8 cellular contexts compared by ENCODE assay signal in the genomic region with DNA sequence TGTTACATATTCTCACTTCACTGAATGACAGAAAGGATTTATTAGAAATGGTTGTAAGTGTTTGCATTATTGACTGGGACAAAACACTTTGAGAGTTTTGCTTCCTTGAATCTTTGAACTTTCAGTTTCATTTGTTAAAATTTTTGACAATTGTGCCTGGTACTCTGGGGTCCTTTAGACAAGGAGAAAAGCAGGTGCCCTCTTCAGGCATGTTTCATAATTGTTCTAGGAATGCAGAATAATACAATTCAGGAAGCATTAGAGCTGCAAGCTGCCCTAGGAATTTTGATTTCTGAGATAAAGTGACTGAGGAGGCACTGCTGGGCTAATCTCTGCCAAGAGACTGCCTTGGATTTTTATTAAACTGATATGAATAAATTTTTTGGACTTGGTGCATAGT. TPM values are rescaled to one million over a fixed set of nuclear protein-coding genes. Genes with fewer than 3 reads are reported as not detected.
DNase-seq lines count a peak whose midpoint lies in the region; ATAC-seq, FAIRE-seq and TF ChIP-seq lines count a peak whose summit lies in the region.

No MANE protein-coding gene starts in this region.

- no peaks in the 10 kb centered on the region for H3K9me2 ChIP-seq in PC-3 (replicated peaks; ENCODE audit: low read length)

- DNase-seq in activated CD4-positive, alpha-beta T cell treated with anti-CD3 and anti-CD28 coated beads for 36 hours = no peak
- no peak for DNase-seq in activated CD4-positive, alpha-beta T cell treated with anti-CD3 and anti-CD28 coated beads, Interleukin-2, amount 50 U/mL, for 48 hours
- peak; percentile 71 for DNase-seq in PC-3
- no peak for DNase-seq in H1 (ENCODE audit: low read depth in 1 of 2, low spot score in 2 of 2)
- DNase-seq in nephron progenitor cell = no peak
- no peak for DNase-seq in 8988T
- DNase-seq in stimulated activated naive CD8-positive, alpha-beta T cell treated with anti-CD3 and anti-CD28 coated beads, Interleukin-15, Interleukin-2, amounts not matched to agents 100 U/mL and 50 U/mL, for 24 hours = no peak

- no peaks in the 10 kb centered on the region for H3F3A ChIP-seq in PC-3 (ENCODE audit: low read length, unreplicated experiment)

- TSS peak; percentile 3 for BruUV-seq in PC-3 (replicated peaks; lab: Mats Ljungman, UMichigan)

- H3K23me2 ChIP-seq in H1 (ENCODE audit: low read depth, low read length) = no peaks in the 10 kb centered on the region

- H4K8ac ChIP-seq in H1 (ENCODE audit: extremely low read depth, insufficient read depth, low read length) = no peak overlapping the region

- H3K27me3 Mint-ChIP-seq in activated CD4-positive, alpha-beta T cell treated with anti-CD3 and anti-CD28 coated beads for 36 hours = no peaks in the 10 kb centered on the region
- no peaks in the 10 kb centered on the region for H3K27me3 Mint-ChIP-seq in nephron progenitor cell (ENCODE audit: low read depth, poor library complexity)

- peak overlapping the region; percentile 70 for H3K27ac Mint-ChIP-seq in activated CD4-positive, alpha-beta T cell treated with anti-CD3 and anti-CD28 coated beads for 36 hours
- H3K27ac Mint-ChIP-seq in nephron progenitor cell = peak overlapping the region; percentile 69

- H4K91ac ChIP-seq in H1 (replicated peaks; ENCODE audit: insufficient read length, low read length) = no peak overlapping the region

- no peak for FAIRE-seq in H1 (lab: Jason Lieb, UNC)

- H3K36me3 Mint-ChIP-seq in activated CD4-positive, alpha-beta T cell treated with anti-CD3 and anti-CD28 coated beads for 36 hours (ENCODE audit: low read depth) = peaks cover 43% of the 10 kb centered on the region
- H3K36me3 Mint-ChIP-seq in nephron progenitor cell (ENCODE audit: low read depth) = peaks cover 65% of the 10 kb centered on the region

- H2AFZ ChIP-seq in PC-3 (ENCODE audit: low read length) = no peak overlapping the region
- H2AFZ ChIP-seq in H1 (ENCODE audit: low read length) = no peak overlapping the region

- TF ChIP-seq POLR2A in H1 (IDR thresholded peaks at IDR 0.05; ENCODE audit: control extremely low read depth in 1 of 2, low read depth in 2 of 2, low read length in 2 of 2) = no peak

- H3K4me1 ChIP-seq in PC-3 (ENCODE audit: insufficient read depth, low read length) (peaks cover 13% of the 10 kb centered on the region; the same call in 1 of the 2 replicates), H1 (replicated peaks in 1 of 4; ENCODE audit: control insufficient read depth in 3 of 4, insufficient read depth in 4 of 4, low read length in 3 of 4) (no peaks in the 10 kb centered on the region)

- peaks cover 73% of the 10 kb centered on the region for H3K36me3 ChIP-seq in PC-3 (ENCODE audit: low read depth, low read length)
- peaks cover 5 to 51% (median 27%) of the 10 kb centered on the region in 4 experiments for H3K36me3 ChIP-seq in H1 (ENCODE audit: control insufficient read depth in 2 of 4, insufficient read depth in 4 of 4, low read length in 3 of 4)

- H3K4me2 ChIP-seq in PC-3 (ENCODE audit: low read length) (no peak overlapping the region), H1 (ENCODE audit: insufficient read depth in 1 of 2, low read depth in 2 of 2, low read length in 2 of 2) (no peak overlapping the region)

- no peak for TF ChIP-seq EP300 in H1 (IDR thresholded peaks at IDR 0.05; ENCODE audit: borderline replicate concordance in 1 of 2, low read depth in 2 of 2, low read length in 2 of 2)

- peaks cover 49% of the 10 kb centered on the region for H3K79me2 ChIP-seq in PC-3 (ENCODE audit: low read length)
- H3K79me2 ChIP-seq in H1 (ENCODE audit: control insufficient read depth in 1 of 2, insufficient read depth in 2 of 2, low read length in 2 of 2) = peaks cover 0 to 22% of the 10 kb centered on the region in 2 experiments; a peak in 3 of 4 replicates

- no peak overlapping the region for H4K5ac ChIP-seq in H1 (ENCODE audit: insufficient read length, low read depth, low read length)

- H3K27me3 ChIP-seq in PC-3 (ENCODE audit: low read length) (no peaks in the 10 kb centered on the region), H1 (replicated peaks in 1 of 4; ENCODE audit: control insufficient read depth in 3 of 4, extremely low read depth in 1 of 4, insufficient read depth in 3 of 4, low read length in 3 of 4) (no peaks in the 10 kb centered on the region)

- H3K9me3 Mint-ChIP-seq in activated CD4-positive, alpha-beta T cell treated with anti-CD3 and anti-CD28 coated beads for 36 hours (ENCODE audit: low read depth) = no peaks in the 10 kb centered on the region
- no peaks in the 10 kb centered on the region for H3K9me3 Mint-ChIP-seq in nephron progenitor cell

- no peak overlapping the region for H3K9ac ChIP-seq in PC-3 (ENCODE audit: low read length)
- H3K9ac ChIP-seq in H1 (replicated peaks in 1 of 4; ENCODE audit: extremely low read depth in 1 of 4, low read depth in 3 of 4, low read length in 3 of 4) = no peak overlapping the region

- H3K4me3 ChIP-seq in PC-3 (ENCODE audit: low read length) (no peak overlapping the region), H1 (ENCODE audit: extremely low read depth in 1 of 4, insufficient read depth in 2 of 4, low read depth in 3 of 4, low read length in 4 of 4) (no peak overlapping the region)

- peak; percentile 29 to 42; a peak in 3 of 4 replicates for TF ChIP-seq RAD21 in H1 (IDR thresholded peaks at IDR 0.05 in 1 of 2, conservative IDR thresholded peaks at IDR 0.05 in 1 of 2; ENCODE audit: low read depth in 2 of 2, low read length in 2 of 2)

- POLR2A ChIA-PET in activated CD4-positive, alpha-beta T cell treated with anti-CD3 and anti-CD28 coated beads for 36 hours (lab: Charles Lee) = no interaction called here
- POLR2A ChIA-PET in PC-3 (lab: Charles Lee; ENCODE audit: unreplicated experiment) = no interaction called here
- POLR2A ChIA-PET in H1 (lab: Charles Lee; ENCODE audit: partially characterized antibody) = no interaction called here

- H3K4me3 Mint-ChIP-seq in activated CD4-positive, alpha-beta T cell treated with anti-CD3 and anti-CD28 coated beads for 36 hours = no peak overlapping the region
- no peak overlapping the region for H3K4me3 Mint-ChIP-seq in nephron progenitor cell

- no peak overlapping the region for H2BK120ac ChIP-seq in H1 (replicated peaks; ENCODE audit: low read depth, low read length)

- TF ChIP-seq CTCF in PC-3 (conservative IDR thresholded peaks at IDR 0.05; ENCODE audit: low read depth, low read length) (peak; percentile 73), H1 (IDR thresholded peaks at IDR 0.05; ENCODE audit: control extremely low read depth in 1 of 3, insufficient read depth in 1 of 3, low read depth in 1 of 3, low read length in 3 of 3) (peak in 2 of 3 experiments; percentile 17 to 35; a peak in 2 of 4 replicates), nephron progenitor cell (IDR thresholded peaks at IDR 0.05) (peak; percentile 26)

- no peak overlapping the region for H2BK12ac ChIP-seq in H1 (ENCODE audit: low read depth, low read length)

- no peak overlapping the region for H3K4ac ChIP-seq in H1 (replicated peaks; ENCODE audit: insufficient read length, low read depth, low read length)

- no peak overlapping the region for H3K18ac ChIP-seq in H1 (ENCODE audit: extremely low read depth, low read length)

- CTCF ChIA-PET in activated CD4-positive, alpha-beta T cell treated with anti-CD3 and anti-CD28 coated beads for 36 hours (lab: Charles Lee) = interaction anchor here (1.6 kb wide), 1 partner anchor 116 kb away, joined by 5 read pairs; no protein-coding TSS in a partner anchor
- CTCF ChIA-PET in PC-3 (lab: Charles Lee) (interaction anchor here (0.8 to 1.6 kb wide), 2 partner anchors 86 to 88 kb away, joined by 4 to 11 read pairs; no protein-coding TSS in a partner anchor), H1 (lab: Charles Lee; ENCODE audit: partially characterized antibody) (interaction anchor here (0.6 to 6.4 kb wide), 7 partner anchors 13 to 112 kb away, joined by 3 to 48 read pairs (median 7); no protein-coding TSS in a partner anchor)

- no peaks in the 10 kb centered on the region for H3K9me3 ChIP-seq in PC-3 (ENCODE audit: low read length)
- no peaks in the 10 kb centered on the region for H3K9me3 ChIP-seq in H1 (ENCODE audit: insufficient read depth in 2 of 2, low read depth in 1 of 2, low read length in 1 of 2)

- no peak overlapping the region for H3K23ac ChIP-seq in H1 (ENCODE audit: insufficient read length)

- H3K14ac ChIP-seq in H1 (ENCODE audit: insufficient read length) = no peak overlapping the region

- H2BK15ac ChIP-seq in H1 (ENCODE audit: low read length) = no peak overlapping the region

- ATAC-seq in activated CD4-positive, alpha-beta T cell treated with anti-CD3 and anti-CD28 coated beads for 36 hours = no peak
- peak; percentile 74 for ATAC-seq in PC-3
- no peak for ATAC-seq in GM21390 (IDR thresholded peaks at IDR 0.05; ENCODE audit: unreplicated experiment)
- no peak for ATAC-seq in stimulated activated naive CD8-positive, alpha-beta T cell treated with anti-CD3 and anti-CD28 coated beads, Interleukin-15, Interleukin-2, amounts not matched to agents 100 U/mL and 50 U/mL, for 24 hours

- H2AK5ac ChIP-seq in H1 (ENCODE audit: low read depth, low read length) = no peak overlapping the region

- H3K79me1 ChIP-seq in H1 (ENCODE audit: low read depth, low read length) = peaks cover 3% of the 10 kb centered on the region

- intact Hi-C loops in activated CD4-positive, alpha-beta T cell treated with anti-CD3 and anti-CD28 coated beads for 36 hours (cut with DNase I, micrococcal nuclease) = loop anchor here in 1 of 2 experiments (5.0 kb wide), 1 partner anchor 86 kb away; no protein-coding TSS in a partner anchor
- intact Hi-C loops in PC-3 (cut with micrococcal nuclease) = loop anchor here (1.0 kb wide), 2 partner anchors 88 to 110 kb away; no protein-coding TSS in a partner anchor

- peaks cover 52% of the 10 kb centered on the region for H3K4me1 Mint-ChIP-seq in activated CD4-positive, alpha-beta T cell treated with anti-CD3 and anti-CD28 coated beads for 36 hours
- H3K4me1 Mint-ChIP-seq in nephron progenitor cell = peaks cover 57% of the 10 kb centered on the region

- peaks cover 5% of the 10 kb centered on the region for H4K20me1 ChIP-seq in PC-3 (ENCODE audit: low read length)
- peaks cover 0 to 4% of the 10 kb centered on the region in 2 experiments for H4K20me1 ChIP-seq in H1 (replicated peaks in 1 of 2; ENCODE audit: control insufficient read depth in 1 of 2, insufficient read depth in 2 of 2, low read length in 2 of 2)

- no peak overlapping the region for H2BK20ac ChIP-seq in H1 (ENCODE audit: low read length)

- H3K27ac ChIP-seq in PC-3 (ENCODE audit: low read length) (no peak overlapping the region), H1 (ENCODE audit: low read depth, low read length) (no peak overlapping the region)

- H3K56ac ChIP-seq in H1 (replicated peaks; ENCODE audit: insufficient read length, low read depth, low read length) = no peak overlapping the region

- no peak overlapping the region for H2BK5ac ChIP-seq in H1 (ENCODE audit: low read depth, low read length)

RNA-seq across cellular contexts. Expression of a gene that starts 49.7 kb away (rescaled TPM):
- total RNA-seq in activated CD4-positive, alpha-beta T cell treated with anti-CD3 and anti-CD28 coated beads for 36 hours = 100 to 1,000 TPM; 111 to 124 TPM
- total RNA-seq in PC-3 (2014; rRNA removed) = 29.1 and 56.8 TPM in 2 replicates
- 108 and 114 TPM in 2 replicates for total RNA-seq in H1 (2021; fragmentation: NEBNext Ultra II Directional; extraction: Animal tissue kit (Norgen Biotek cat#: 25700))
- polyA plus RNA-seq in H1 (2011; rRNA removed) = 5.9 and 7.4 TPM in 2 replicates
- polyA plus RNA-seq in H1 (2011; cell fraction: cytosol; rRNA removed) = 15.2 TPM
- polyA plus RNA-seq in H1 (2011; cell fraction: nucleus; rRNA removed) = 9.0 TPM
- 56.8 to 90.7 TPM (median 64.1 TPM) in 4 replicates for polyA plus RNA-seq in H1 (2012, experiment 1 of 2)
- 7.1 TPM for polyA plus RNA-seq in H1 (2012, experiment 2 of 2)
- 112 TPM for polyA plus RNA-seq in H1 (2013, experiment 1 of 2)
- polyA plus RNA-seq in H1 (2013, experiment 2 of 2) = 105 TPM
- polyA minus RNA-seq in H1 (2011; rRNA and poly(A)+ RNA removed) = 9.0 and 13.1 TPM in 2 replicates
- polyA minus RNA-seq in H1 (2011; cell fraction: cytosol; rRNA and poly(A)+ RNA removed) = 28.2 TPM
- polyA minus RNA-seq in H1 (2011; cell fraction: nucleus; rRNA and poly(A)+ RNA removed) = 24.8 TPM

RNA-seq across cellular contexts. Expression of a gene that starts 59.0 kb away (rescaled TPM):
- total RNA-seq in activated CD4-positive, alpha-beta T cell treated with anti-CD3 and anti-CD28 coated beads for 36 hours = 100 to 1,000 TPM; 185 to 230 TPM
- 68.8 and 112 TPM in 2 replicates for total RNA-seq in PC-3 (2014; rRNA removed)
- total RNA-seq in H1 (2021; fragmentation: NEBNext Ultra II Directional; extraction: Animal tissue kit (Norgen Biotek cat#: 25700)) = 151 and 154 TPM in 2 replicates
- 103 and 152 TPM in 2 replicates for polyA plus RNA-seq in H1 (2011; rRNA removed)
- 138 TPM for polyA plus RNA-seq in H1 (2011; cell fraction: cytosol; rRNA removed)
- polyA plus RNA-seq in H1 (2011; cell fraction: nucleus; rRNA removed) = 726 TPM
- 123 to 166 TPM (median 150 TPM) in 4 replicates for polyA plus RNA-seq in H1 (2012, experiment 1 of 2)
- 127 TPM for polyA plus RNA-seq in H1 (2012, experiment 2 of 2)
- polyA plus RNA-seq in H1 (2013, experiment 1 of 2) = 83.5 TPM
- polyA plus RNA-seq in H1 (2013, experiment 2 of 2) = 72.0 TPM
- 164 and 175 TPM in 2 replicates for polyA minus RNA-seq in H1 (2011; rRNA and poly(A)+ RNA removed)
- polyA minus RNA-seq in H1 (2011; cell fraction: cytosol; rRNA and poly(A)+ RNA removed) = 123 TPM
- 248 TPM for polyA minus RNA-seq in H1 (2011; cell fraction: nucleus; rRNA and poly(A)+ RNA removed)
